In genomic region chr22:30206964-30207363, GRCh38 we compare ENCODE assay signal across 9 cellular contexts. TPM values are rescaled to one million over a fixed set of nuclear protein-coding genes. Genes with fewer than 3 reads are reported as not detected.
DNase-seq lines count a peak whose midpoint lies in the region; ATAC-seq and TF ChIP-seq lines count a peak whose summit lies in the region.
"Had no signal": no experiment of that assay in that cellular context is flagged by ENCODE, and none has a peak within 500 bp of the region (broad histone marks: within the 10 kb centered on the region; RNA-seq: fewer than 3 reads in every experiment).

No MANE protein-coding gene starts in this region.

- CTCF ChIA-PET in activated CD8-positive, alpha-beta memory T cell treated with anti-CD3 and anti-CD28 coated beads, Interleukin-2, amount 10 ng/mL, durations not matched to agents 7 days and 5 days (lab: Charles Lee): no interaction called here

- peak overlapping the region; percentile 60 for H3K27ac Mint-ChIP-seq in activated CD8-positive, alpha-beta memory T cell treated with anti-CD3 and anti-CD28 coated beads, Interleukin-2, amount 10 ng/mL, durations not matched to agents 7 days and 5 days
- peak overlapping the region in 3 of 5 experiments; percentile 79 to 86 (median 85) for H3K27ac Mint-ChIP-seq in brain
- H3K27ac Mint-ChIP-seq in stimulated activated naive B cell treated with anti-CD40 and anti-IgM and Interleukin-4, amounts not matched to agents 10 μg/mL and 1 μg/mL and 100 μg/mL, for 72 hours: no peak overlapping the region

- no peaks in the 10 kb centered on the region for H3K27me3 Mint-ChIP-seq in activated CD8-positive, alpha-beta memory T cell treated with anti-CD3 and anti-CD28 coated beads, Interleukin-2, amount 10 ng/mL, durations not matched to agents 7 days and 5 days
- H3K27me3 Mint-ChIP-seq in brain: peaks cover 5% of the 10 kb centered on the region
- peaks cover 5 to 6% of the 10 kb centered on the region in 2 donors for H3K27me3 Mint-ChIP-seq in stimulated activated naive B cell treated with anti-CD40 and anti-IgM and Interleukin-4, amounts not matched to agents 10 μg/mL and 1 μg/mL and 100 μg/mL, for 72 hours

- H3K27me3 ChIP-seq in right lobe of liver (no peaks in the 10 kb centered on the region), upper lobe of right lung (no peaks in the 10 kb centered on the region)
- H3K27me3 ChIP-seq: BLaER1 treated with 17β-estradiol and CSF1 and Interleukin-3, amounts not matched to agents 10 nM and 100 nM had no signal

- intact Hi-C loops in right lobe of liver (cut with DNase I): no loop called here
- intact Hi-C loops in upper lobe of right lung (cut with DNase I): no loop called here

- ATAC-seq in activated CD8-positive, alpha-beta memory T cell treated with anti-CD3 and anti-CD28 coated beads, Interleukin-2, amount 10 ng/mL, durations not matched to agents 7 days and 5 days: no peak
- ATAC-seq in right lobe of liver (peak in 2 of 4 donors; percentile 38 to 51), upper lobe of right lung (peak; percentile 63), GM21619 (IDR thresholded peaks at IDR 0.05; ENCODE audit: unreplicated experiment) (no peak), HG02759 (IDR thresholded peaks at IDR 0.05; ENCODE audit: unreplicated experiment) (no peak)
- no peak for ATAC-seq in stimulated activated naive B cell treated with anti-CD40 and anti-IgM and Interleukin-4, amounts not matched to agents 10 μg/mL and 1 μg/mL and 100 μg/mL, for 72 hours (replicated peaks)

- no peaks in the 10 kb centered on the region for H3K4me1 ChIP-seq in right lobe of liver
- peaks cover 47% of the 10 kb centered on the region for H3K4me1 ChIP-seq in upper lobe of right lung

- H3K4me1 Mint-ChIP-seq in activated CD8-positive, alpha-beta memory T cell treated with anti-CD3 and anti-CD28 coated beads, Interleukin-2, amount 10 ng/mL, durations not matched to agents 7 days and 5 days: peaks cover 24% of the 10 kb centered on the region
- H3K4me1 Mint-ChIP-seq in brain: peaks cover 76% of the 10 kb centered on the region
- no peaks in the 10 kb centered on the region for H3K4me1 Mint-ChIP-seq in stimulated activated naive B cell treated with anti-CD40 and anti-IgM and Interleukin-4, amounts not matched to agents 10 μg/mL and 1 μg/mL and 100 μg/mL, for 72 hours

- TF ChIP-seq POLR2A in right lobe of liver (IDR thresholded peaks at IDR 0.05): no peak

- 50% methylated on average over 9 of the region's 14 CpGs for WGBS in right lobe of liver (ENCODE audit: insufficient coverage, low coverage, low lambda C conversion rate, missing lambda C conversion rate)

- H3K27ac ChIP-seq in right lobe of liver: no peak overlapping the region
- H3K27ac ChIP-seq in upper lobe of right lung: peak overlapping the region; percentile 72
- H3K27ac ChIP-seq: BLaER1 treated with 17β-estradiol and CSF1 and Interleukin-3, amounts not matched to agents 10 nM and 100 nM had no signal

- H3K4me3 ChIP-seq in right lobe of liver (no peak overlapping the region), upper lobe of right lung (no peak overlapping the region)
- H3K4me3 ChIP-seq: BLaER1 treated with 17β-estradiol and CSF1 and Interleukin-3, amounts not matched to agents 10 nM and 100 nM had no signal

- H3K36me3 Mint-ChIP-seq in activated CD8-positive, alpha-beta memory T cell treated with anti-CD3 and anti-CD28 coated beads, Interleukin-2, amount 10 ng/mL, durations not matched to agents 7 days and 5 days: no peaks in the 10 kb centered on the region
- H3K36me3 Mint-ChIP-seq in brain: no peaks in the 10 kb centered on the region
- H3K36me3 Mint-ChIP-seq in stimulated activated naive B cell treated with anti-CD40 and anti-IgM and Interleukin-4, amounts not matched to agents 10 μg/mL and 1 μg/mL and 100 μg/mL, for 72 hours: no peaks in the 10 kb centered on the region

- H3K9me3 ChIP-seq in right lobe of liver (no peaks in the 10 kb centered on the region), upper lobe of right lung (no peaks in the 10 kb centered on the region)
- H3K9me3 ChIP-seq: BLaER1 treated with 17β-estradiol and CSF1 and Interleukin-3, amounts not matched to agents 10 nM and 100 nM had no signal

- DNase-seq in activated CD8-positive, alpha-beta memory T cell treated with anti-CD3 and anti-CD28 coated beads, Interleukin-2, amount 10 ng/mL, durations not matched to agents 7 days and 5 days: no peak
- no peak for DNase-seq in activated CD8-positive, alpha-beta memory T cell treated with anti-CD3 and anti-CD28 coated beads, Interleukin-2, amount 50 U/mL, for 48 hours
- DNase-seq in right lobe of liver: peak in 2 of 3 donors; percentile 43 to 48
- DNase-seq in upper lobe of right lung: no peak
- no peak for DNase-seq in stimulated activated naive B cell treated with anti-CD40 and anti-IgM and Interleukin-4, amounts not matched to agents 10 μg/mL and 1 μg/mL and 100 μg/mL, for 72 hours

- H3K9me3 Mint-ChIP-seq in activated CD8-positive, alpha-beta memory T cell treated with anti-CD3 and anti-CD28 coated beads, Interleukin-2, amount 10 ng/mL, durations not matched to agents 7 days and 5 days (ENCODE audit: low read depth): no peaks in the 10 kb centered on the region
- H3K9me3 Mint-ChIP-seq in brain: peaks cover 0 to 5% (median 0%) of the 10 kb centered on the region in 5 experiments
- no peaks in the 10 kb centered on the region for H3K9me3 Mint-ChIP-seq in stimulated activated naive B cell treated with anti-CD40 and anti-IgM and Interleukin-4, amounts not matched to agents 10 μg/mL and 1 μg/mL and 100 μg/mL, for 72 hours

- H3K36me3 ChIP-seq in right lobe of liver (no peaks in the 10 kb centered on the region), upper lobe of right lung (no peaks in the 10 kb centered on the region)
- H3K36me3 ChIP-seq: BLaER1 treated with 17β-estradiol and CSF1 and Interleukin-3, amounts not matched to agents 10 nM and 100 nM had no signal

- TF ChIP-seq CTCF in brain (conservative IDR thresholded peaks at IDR 0.05) (no peak), right lobe of liver (IDR thresholded peaks at IDR 0.05) (no peak), upper lobe of right lung (IDR thresholded peaks at IDR 0.05) (no peak)

- no peak overlapping the region for H3K4me3 Mint-ChIP-seq in activated CD8-positive, alpha-beta memory T cell treated with anti-CD3 and anti-CD28 coated beads, Interleukin-2, amount 10 ng/mL, durations not matched to agents 7 days and 5 days
- no peak overlapping the region for H3K4me3 Mint-ChIP-seq in brain
- H3K4me3 Mint-ChIP-seq in stimulated activated naive B cell treated with anti-CD40 and anti-IgM and Interleukin-4, amounts not matched to agents 10 μg/mL and 1 μg/mL and 100 μg/mL, for 72 hours: no peak overlapping the region

RNA-seq across cellular contexts. Expression of gene LIF, which starts 39.6 kb away (rescaled TPM):
- 100 to 1,000 TPM; 107 to 304 TPM for total RNA-seq in activated CD8-positive, alpha-beta memory T cell treated with anti-CD3 and anti-CD28 coated beads, Interleukin-2, amount 10 ng/mL, durations not matched to agents 7 days and 5 days
- 0.22 TPM for polyA plus RNA-seq in brain (ENCODE audit: insufficient read depth, low read depth, low replicate concordance)
- total RNA-seq in right lobe of liver (1 to 10 TPM in 3 of 6 experiments, under 1 TPM in 1, not detected in 2; 0.15 to 2.0 (median 1.6) TPM), upper lobe of right lung (6.9 TPM)

RNA-seq across cellular contexts. Expression of gene OSM, which starts 59.7 kb away (rescaled TPM):
- total RNA-seq in activated CD8-positive, alpha-beta memory T cell treated with anti-CD3 and anti-CD28 coated beads, Interleukin-2, amount 10 ng/mL, durations not matched to agents 7 days and 5 days: 100 to 1,000 TPM; 122 to 141 TPM
- not detected for polyA plus RNA-seq in brain (ENCODE audit: insufficient read depth, low read depth, low replicate concordance)
- total RNA-seq in right lobe of liver (under 1 TPM in 4 of 6 experiments, not detected in 2; 0.10 to 0.75 (median 0.19) TPM), upper lobe of right lung (1.6 TPM)

Comparison
In these comparisons a context has a peak if more than half of its experiments do, and no peak if none do; other contexts are left out.
1. DNase-seq: peak in right lobe of liver (2 of 3); none in activated CD8-positive, alpha-beta memory T cell treated with anti-CD3 and anti-CD28 coated beads, Interleukin-2, amount 10 ng/mL, durations not matched to agents 7 days and 5 days (single experiment), activated CD8-positive, alpha-beta memory T cell treated with anti-CD3 and anti-CD28 coated beads, Interleukin-2, amount 50 U/mL, for 48 hours (single experiment), upper lobe of right lung (single experiment) and stimulated activated naive B cell treated with anti-CD40 and anti-IgM and Interleukin-4, amounts not matched to agents 10 μg/mL and 1 μg/mL and 100 μg/mL, for 72 hours (single experiment).
2. RNA of gene LIF, which starts 39.6 kb away (total RNA-seq): 107 to 304 TPM in activated CD8-positive, alpha-beta memory T cell treated with anti-CD3 and anti-CD28 coated beads, Interleukin-2, amount 10 ng/mL, durations not matched to agents 7 days and 5 days; 6.9 TPM in upper lobe of right lung (single experiment) and 0.15 to 2.0 TPM in right lobe of liver; every median in the first group is over 10 times any median in the second.
3. RNA of gene OSM, which starts 59.7 kb away (total RNA-seq): 122 to 141 TPM in activated CD8-positive, alpha-beta memory T cell treated with anti-CD3 and anti-CD28 coated beads, Interleukin-2, amount 10 ng/mL, durations not matched to agents 7 days and 5 days; 1.6 TPM in upper lobe of right lung (single experiment) and 0.10 to 0.75 TPM in right lobe of liver; every median in the first group is over 10 times any median in the second.